Comparison of ENCODE assay signal across 28 cellular contexts in genomic region chr11:110750100-110750499, GRCh38. TPM values are rescaled to one million over a fixed set of nuclear protein-coding genes. Genes with fewer than 3 reads are reported as not detected.
DNase-seq lines count a peak whose midpoint lies in the region; ATAC-seq, FAIRE-seq and TF ChIP-seq lines count a peak whose summit lies in the region.
"Had no signal": no experiment of that assay in that cellular context is flagged by ENCODE, and none has a peak within 500 bp of the region (broad histone marks: within the 10 kb centered on the region; RNA-seq: fewer than 3 reads in every experiment).

No MANE protein-coding gene starts in this region.

- no peaks in the 10 kb centered on the region for H3K27me3 ChIP-seq in HepG2 (ENCODE audit: control insufficient read depth in 1 of 2, insufficient read depth in 2 of 2, low read length in 2 of 2)
- H3K27me3 ChIP-seq in right lobe of liver = no peaks in the 10 kb centered on the region
- no peaks in the 10 kb centered on the region for H3K27me3 ChIP-seq in K562 (ENCODE audit: control insufficient read depth in 2 of 2, insufficient read depth in 2 of 2, low read length in 2 of 2)
- H3K27me3 ChIP-seq: BE2C, BLaER1 had no signal

- H3K4me2 ChIP-seq in HepG2 (ENCODE audit: low read depth, low read length) (no peak overlapping the region), K562 (ENCODE audit: insufficient read depth, low read length) (no peak overlapping the region)
- H3K4me2 ChIP-seq: BLaER1 had no signal

- H3K9me1 ChIP-seq in K562 (ENCODE audit: control insufficient read depth, insufficient read depth, low read length) = no peaks in the 10 kb centered on the region

- CTCF ChIA-PET in HepG2 (lab: Yijun Ruan, JAX; ENCODE audit: low intra/inter-chr PET ratio, low total read pairs) (no interaction called here), K562 (lab: Yijun Ruan, JAX; ENCODE audit: low intra/inter-chr PET ratio) (no interaction called here)

- DNase-seq in HepG2 (ENCODE audit: low spot score) (no peak), right lobe of liver (no peak), K562 (ENCODE audit: extremely low read depth in 1 of 4, low spot score in 3 of 4) (no peak), GOT3 (lab: John Stamatoyannopoulos, UW) (no peak)
- no peak for DNase-seq in stimulated activated CD4-positive, alpha-beta T cell treated with anti-CD3 and anti-CD28 coated beads, Interleukin-12 subunit alpha, Interleukin-12 subunit beta, amount 100 ng/mL, for 4 hours
- DNase-seq: ACHN; BE2C; C1 segment of cervical spinal cord; CD4-positive, alpha-beta memory T cell; CD4-positive, CD25-positive, alpha-beta regulatory T cell; CD8-positive, alpha-beta memory T cell; COR-L47; DMS 273 treated with DMSO at 0.1 percent for 48 hours; DMS153; DMS53; DMS79; DND-41; EL; GDM1 had no signal

- no peak overlapping the region for H3K4me3 ChIP-seq in HepG2 (replicated peaks in 1 of 3; ENCODE audit: insufficient read depth in 1 of 3, low read depth in 2 of 3, low read length in 3 of 3)
- H3K4me3 ChIP-seq in right lobe of liver = no peak overlapping the region
- no peak overlapping the region for H3K4me3 ChIP-seq in K562
- H3K4me3 ChIP-seq: BLaER1, GM12878 had no signal

- H3K36me3 ChIP-seq in HepG2 (replicated peaks in 1 of 2; ENCODE audit: control insufficient read depth in 1 of 2, insufficient read depth in 2 of 2, low read length in 2 of 2) (no peaks in the 10 kb centered on the region), right lobe of liver (no peaks in the 10 kb centered on the region), K562 (ENCODE audit: control insufficient read depth, insufficient read depth, low read length) (no peaks in the 10 kb centered on the region)
- H3K36me3 ChIP-seq: BE2C, BLaER1 had no signal

- POLR2A ChIA-PET in HepG2 (lab: Yijun Ruan, JAX) = no interaction called here
- POLR2A ChIA-PET in K562 (lab: Yijun Ruan, JAX) = no interaction called here

- TF ChIP-seq POLR2A in HepG2 (IDR thresholded peaks at IDR 0.05; ENCODE audit: insufficient read depth in 1 of 2, low read depth in 2 of 2, low read length in 2 of 2) (no peak), right lobe of liver (IDR thresholded peaks at IDR 0.05) (no peak), K562 (conservative IDR thresholded peaks at IDR 0.05) (no peak)

- no peak for FAIRE-seq in HepG2 (lab: Jason Lieb, UNC)
- FAIRE-seq in K562 (lab: Jason Lieb, UNC) = no peak
- FAIRE-seq: GM12878, GM12892, GM18507 had no signal

- no peak overlapping the region for H3K27ac ChIP-seq in HepG2 (ENCODE audit: extremely low read length, insufficient read depth, low read length)
- no peak overlapping the region for H3K27ac ChIP-seq in right lobe of liver
- H3K27ac ChIP-seq in K562 (ENCODE audit: extremely low read depth, low read depth, low read length) = no peak overlapping the region
- H3K27ac ChIP-seq: 22Rv1, BLaER1 had no signal

- H3K79me2 ChIP-seq in HepG2 (ENCODE audit: insufficient read depth, low read length) = no peaks in the 10 kb centered on the region
- no peaks in the 10 kb centered on the region for H3K79me2 ChIP-seq in K562 (ENCODE audit: control insufficient read depth, insufficient read depth, low read length)

- TF ChIP-seq CTCF in HepG2 (CRISPR knock-in tag; IDR thresholded peaks at IDR 0.05) (no peak), right lobe of liver (IDR thresholded peaks at IDR 0.05) (no peak), K562 (IDR thresholded peaks at IDR 0.05 in 2 of 3, conservative IDR thresholded peaks at IDR 0.05 in 1 of 3; ENCODE audit: insufficient read depth in 2 of 3, low read depth in 1 of 3, low read length in 3 of 3) (no peak)

- no peaks in the 10 kb centered on the region for H4K20me1 ChIP-seq in HepG2 (ENCODE audit: insufficient read depth, low read length)
- no peaks in the 10 kb centered on the region for H4K20me1 ChIP-seq in K562 (replicated peaks; ENCODE audit: control insufficient read depth, insufficient read depth, low read length)
- H4K20me1 ChIP-seq: BLaER1 had no signal

- TF ChIP-seq EP300 in HepG2 (IDR thresholded peaks at IDR 0.05; ENCODE audit: low read depth in 2 of 2, low read length in 2 of 2) = no peak
- no peak for TF ChIP-seq EP300 in HepG2 (CRISPR knock-in tag; IDR thresholded peaks at IDR 0.05; ENCODE audit: borderline replicate concordance)
- TF ChIP-seq EP300 in K562 (IDR thresholded peaks at IDR 0.05; ENCODE audit: low read length) = no peak

- no peak overlapping the region for H3K9ac ChIP-seq in HepG2 (ENCODE audit: insufficient read depth, low read depth, low read length)
- H3K9ac ChIP-seq in K562 (ENCODE audit: insufficient read depth in 1 of 2, low read depth in 2 of 2, low read length in 2 of 2) = no peak overlapping the region
- H3K9ac ChIP-seq: BLaER1 had no signal

- intact Hi-C loops in HepG2 (cut with micrococcal nuclease; ENCODE audit: unreplicated experiment) (no loop called here), right lobe of liver (cut with DNase I) (no loop called here), K562 (cut with micrococcal nuclease) (no loop called here)

- H2AFZ ChIP-seq in HepG2 (ENCODE audit: low read length) (no peak overlapping the region), K562 (ENCODE audit: low read depth, low read length) (no peak overlapping the region)

- no peaks in the 10 kb centered on the region for H3K4me1 ChIP-seq in HepG2 (ENCODE audit: insufficient read depth, low read length)
- no peaks in the 10 kb centered on the region for H3K4me1 ChIP-seq in right lobe of liver
- no peaks in the 10 kb centered on the region for H3K4me1 ChIP-seq in K562 (replicated peaks in 1 of 2; ENCODE audit: control insufficient read depth in 2 of 2, insufficient read depth in 2 of 2, low read length in 2 of 2)
- H3K4me1 ChIP-seq: BE2C, BLaER1 had no signal

- in situ Hi-C loops in HepG2 (cut with HindIII; ENCODE audit: extremely low pct_ligation_motif_present, low pct_unique_long_range_greater_than_20kb) (no loop called here), K562 (cut with MboI) (no loop called here)

- H3K9me3 ChIP-seq in HepG2 (ENCODE audit: low read length) = peaks cover 10% of the 10 kb centered on the region; the same call in 1 of the 2 replicates
- H3K9me3 ChIP-seq in right lobe of liver = no peaks in the 10 kb centered on the region
- H3K9me3 ChIP-seq in K562 (replicated peaks; ENCODE audit: control insufficient read depth, insufficient read depth, low read depth, low read length) = no peaks in the 10 kb centered on the region
- H3K9me3 ChIP-seq: BE2C had no signal

- BruUV-seq in HepG2 (replicated peaks; lab: Mats Ljungman, UMichigan) (no TSS peak), K562 (replicated peaks; lab: Mats Ljungman, UMichigan) (no TSS peak)

- TF ChIP-seq RAD21 in HepG2 (CRISPR knock-in tag; IDR thresholded peaks at IDR 0.05) (no peak), K562 (CRISPR knock-in tag; conservative IDR thresholded peaks at IDR 0.05 in 1 of 2, IDR thresholded peaks at IDR 0.05 in 1 of 2) (no peak)

- ATAC-seq in HepG2 (no peak), right lobe of liver (no peak), K562 (no peak)
- ATAC-seq: GM12878 had no signal

TF ChIP-seq in K562, 482 proteins besides CTCF, POLR2A, EP300 and RAD21 (continues in another document):
- TF ChIP-seq U2AF2 (optimal IDR thresholded peaks at IDR 0.05; ENCODE audit: low read depth, low read length) (no peak), PHF20 (IDR thresholded peaks at IDR 0.05; ENCODE audit: partially characterized antibody) (no peak), ZNF316 (IDR thresholded peaks at IDR 0.05) (0 out of 2 replicates have a peak, but pooled peaks have one; percentile 14)

RNA-seq across cellular contexts. Expression of gene ARHGAP20, which starts 37.9 kb away (rescaled TPM):
- total RNA-seq in HepG2 (2016; rRNA removed; fragmentation: Illumina TruSeq; extraction: Trizol) = not detected in 2 replicates
- total RNA-seq in HepG2 (2016; cell fraction: cytosol; rRNA removed; fragmentation: Illumina TruSeq; extraction: Trizol; ENCODE audit: low read depth) = not detected in 2 replicates
- total RNA-seq in HepG2 (2016; cell fraction: insoluble cytoplasmic fraction; rRNA removed; fragmentation: Illumina TruSeq; extraction: Trizol) = not detected in 2 replicates
- total RNA-seq in HepG2 (2016; cell fraction: membrane; rRNA removed; fragmentation: Illumina TruSeq; extraction: Trizol) = not detected in 2 replicates
- total RNA-seq in HepG2 (2016; cell fraction: nucleus; rRNA removed; fragmentation: Illumina TruSeq; extraction: Trizol) = not detected in 2 replicates
- not detected in 2 replicates for polyA plus RNA-seq in HepG2 (2011; rRNA removed)
- polyA plus RNA-seq in HepG2 (2011; cell fraction: cytosol; rRNA removed) = not detected in 2 replicates
- not detected in 2 replicates for polyA plus RNA-seq in HepG2 (2011; cell fraction: nucleus; rRNA removed)
- polyA plus RNA-seq in HepG2 (2012) = not detected in 2 replicates
- polyA plus RNA-seq in HepG2 (2016; cell fraction: cytosol; fragmentation: Illumina TruSeq; extraction: Trizol; ENCODE audit: low read depth) = not detected in 2 replicates
- not detected in 2 replicates for polyA plus RNA-seq in HepG2 (2016; cell fraction: insoluble cytoplasmic fraction; fragmentation: Illumina TruSeq; extraction: Trizol; ENCODE audit: low read depth)
- polyA plus RNA-seq in HepG2 (2016; cell fraction: membrane; fragmentation: Illumina TruSeq; extraction: Trizol; ENCODE audit: low read depth) = not detected in 2 replicates
- not detected in 2 replicates for polyA plus RNA-seq in HepG2 (2016; cell fraction: nucleus; fragmentation: Illumina TruSeq; extraction: Trizol; ENCODE audit: insufficient read depth, low read depth)
- not detected in 2 replicates for polyA minus RNA-seq in HepG2 (2011; rRNA and poly(A)+ RNA removed; ENCODE audit: low replicate concordance)
- not detected in 2 replicates for polyA minus RNA-seq in HepG2 (2011; cell fraction: cytosol; rRNA and poly(A)+ RNA removed)
- not detected in 2 replicates for polyA minus RNA-seq in HepG2 (2011; cell fraction: nucleus; rRNA and poly(A)+ RNA removed)
- 1 to 10 TPM in 2 of 6 experiments, under 1 TPM in 4; 0.68 to 1.6 (median 0.98) TPM for total RNA-seq in right lobe of liver
- not detected in 2 replicates for total RNA-seq in K562 (2011; cell fraction: chromatin; rRNA removed; ENCODE audit: low replicate concordance)
- not detected in 2 replicates for total RNA-seq in K562 (2011; cell fraction: nucleolus; rRNA removed)
- not detected in 2 replicates for total RNA-seq in K562 (2011; cell fraction: nucleoplasm; rRNA removed)
- total RNA-seq in K562 (2014; rRNA removed) = not detected in 2 replicates
- total RNA-seq in K562 (2014; rRNA removed; fragmentation: Illumina TruSeq; extraction: Trizol) = not detected in 2 replicates
- total RNA-seq in K562 (2015; rRNA removed; fragmentation: Illumina TruSeq; extraction: Trizol) = not detected in 2 replicates
- total RNA-seq in K562 (2021) = 0.07 TPM in 1 of 2 replicates, not detected in the other
- polyA plus RNA-seq in K562 (2011; rRNA removed) = not detected in 2 replicates
- not detected in 2 replicates for polyA plus RNA-seq in K562 (2011; cell fraction: cytosol; rRNA removed)
- not detected in 2 replicates for polyA plus RNA-seq in K562 (2011; cell fraction: nucleus; rRNA removed)
- polyA plus RNA-seq in K562 (2012) = 0.07 TPM in 1 of 2 replicates, not detected in the other
- not detected in 2 replicates for polyA plus RNA-seq in K562 (2014; fragmentation: Illumina TruSeq; extraction: Trizol)
- polyA plus RNA-seq in K562 (2014; fragmentation: Nextera tagmentation; extraction: Ambion mirVana) = not detected
- 0.11 TPM in 1 of 2 replicates, not detected in the other for polyA plus RNA-seq in K562 (2014; rRNA removed)
- not detected in 2 replicates for polyA minus RNA-seq in K562 (2011; rRNA and poly(A)+ RNA removed)
- polyA minus RNA-seq in K562 (2011; cell fraction: cytosol; rRNA and poly(A)+ RNA removed) = not detected in 2 replicates
- not detected in 2 replicates for polyA minus RNA-seq in K562 (2011; cell fraction: nucleus; rRNA and poly(A)+ RNA removed)
- total RNA-seq: A172; CD4-positive, CD25-positive, alpha-beta regulatory T cell; Daoy; G401; GM12878 had no signal
- polyA plus RNA-seq: CD14-positive monocyte; CD4-positive, CD25-positive, alpha-beta regulatory T cell; CD8-positive, alpha-beta memory T cell had no signal

Comparison
In these comparisons a context has a peak if more than half of its experiments do, and no peak if none do; other contexts are left out.
1. Of the 241 proteins assayed by ChIP-seq in both HepG2 and K562: peak only in HepG2: none; only in K562: MAFG; in both: none; in neither: 239; mixed calls (peak in some experiments, not most) for 1.